28 cellular contexts compared by ENCODE assay signal in the genomic region with DNA sequence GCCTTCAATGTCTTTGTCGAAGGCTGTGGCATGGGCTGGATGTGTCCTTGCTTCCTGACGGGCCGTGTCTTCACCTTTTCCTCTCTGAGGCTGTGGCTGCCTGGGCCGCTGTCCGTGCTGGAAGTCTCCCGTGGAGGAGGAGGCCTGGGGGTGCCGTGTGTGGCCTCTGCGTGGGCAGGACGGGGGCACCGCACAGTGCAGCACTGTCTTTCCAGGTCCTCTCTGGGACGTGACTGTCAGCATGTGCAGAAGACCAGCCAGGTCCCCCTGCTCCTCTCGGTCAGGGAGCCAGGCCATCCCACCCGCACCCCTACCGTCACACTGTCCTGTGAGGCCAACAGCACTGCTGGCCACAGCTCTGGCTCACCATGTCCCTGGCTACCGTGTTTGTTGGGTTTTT.
"Had no signal": no experiment of that assay in that cellular context is flagged by ENCODE, and none has a peak within 500 bp of the region (broad histone marks: within the 10 kb centered on the region; RNA-seq: fewer than 3 reads in every experiment).

No MANE protein-coding gene starts in this region.

- H3K27me3 ChIP-seq: breast epithelium, neutrophil, ovary, right lobe of liver, thyroid gland had no signal

- H3K36me3 ChIP-seq: breast epithelium, left ventricle myocardium inferior, neutrophil, ovary, right lobe of liver, thyroid gland had no signal

- H3K9me3 Mint-ChIP-seq: activated T-cell treated with anti-CD3 and anti-CD28 coated beads, Interleukin-2, amount 50 U/mL, for 24 hours; central memory CD8-positive, alpha-beta T cell; natural killer cell treated with Interleukin-12 subunit alpha and Interleukin-12 subunit beta and Interleukin-15 and Interleukin-18, amount 100 ng/mL, for 72 hours had no signal

- H3K36me3 Mint-ChIP-seq: natural killer cell treated with Interleukin-12 subunit alpha and Interleukin-12 subunit beta and Interleukin-15 and Interleukin-18, amount 100 ng/mL, for 72 hours; T-cell had no signal

- H3K27me3 Mint-ChIP-seq: activated T-cell treated with anti-CD3 and anti-CD28 coated beads, Interleukin-2, amount 50 U/mL, for 24 hours had no signal

- DNase-seq: activated CD4-positive, alpha-beta T cell treated with anti-CD3 and anti-CD28 coated beads for 1 hour; activated CD4-positive, alpha-beta T cell treated with anti-CD3 and anti-CD28 coated beads, Interleukin-2, amount 50 U/mL, for 4 hours; activated CD8-positive, alpha-beta memory T cell treated with anti-CD3 and anti-CD28 coated beads for 24 hours; activated CD8-positive, alpha-beta memory T cell treated with anti-CD3 and anti-CD28 coated beads, Interleukin-2, amount 50 U/mL, for 4 hours; activated naive CD4-positive, alpha-beta T cell treated with anti-CD3 and anti-CD28 coated beads for 36 hours; activated naive CD8-positive, alpha-beta T cell treated with anti-CD3 and anti-CD28 coated beads, Interleukin-2, amount 10 ng/mL, durations not matched to agents 7 days and 5 days; activated T-cell treated with anti-CD3 and anti-CD28 coated beads, Interleukin-2, amount 50 U/mL, for 24 hours; amniotic stem cell; effector memory CD4-positive, alpha-beta T cell; hypothalamus; left ventricle myocardium inferior; midbrain; ovary; right lobe of liver; stimulated activated CD4-positive, alpha-beta T cell treated with anti-CD3 and anti-CD28 coated beads, Interleukin-15, amount 100 ng/mL, for 24 hours; stimulated activated CD4-positive, alpha-beta T cell treated with anti-CD3 and anti-CD28 coated beads, Interleukin-2, amount 100 ng/mL, for 48 hours; stimulated activated CD8-positive, alpha-beta memory T cell treated with anti-CD3 and anti-CD28 coated beads, Interleukin-4, amount 100 ng/mL, for 48 hours; stimulated activated naive CD4-positive, alpha-beta T cell treated with Interleukin-2 at 50 U/mL for 16 hours; substantia nigra; T-cell; T-helper 9 cell; thyroid gland had no signal

- H3K27ac ChIP-seq: breast epithelium, left ventricle myocardium inferior, neutrophil, ovary, right lobe of liver, thyroid gland had no signal

- H3K4me1 ChIP-seq: breast epithelium, left ventricle myocardium inferior, right lobe of liver, thyroid gland had no signal

- H3K4me3 ChIP-seq: breast epithelium, left ventricle myocardium inferior, ovary, right lobe of liver, smooth muscle cell, thyroid gland had no signal

- ATAC-seq: SK-N-SH treated with all-trans-retinoic acid at 6 μM for 48 hours, T-cell had no signal

- H3K27ac Mint-ChIP-seq: activated naive CD4-positive, alpha-beta T cell treated with anti-CD3 and anti-CD28 coated beads for 36 hours; activated naive CD8-positive, alpha-beta T cell treated with anti-CD3 and anti-CD28 coated beads, Interleukin-2, amount 10 ng/mL, durations not matched to agents 7 days and 5 days; activated T-cell treated with anti-CD3 and anti-CD28 coated beads, Interleukin-2, amount 50 U/mL, for 24 hours; natural killer cell treated with Interleukin-12 subunit alpha and Interleukin-12 subunit beta and Interleukin-15 and Interleukin-18, amount 100 ng/mL, for 72 hours; T-cell had no signal

- H3K9me3 ChIP-seq: breast epithelium, left ventricle myocardium inferior, neutrophil, ovary, right lobe of liver, thyroid gland had no signal

- H3K4me2 ChIP-seq: smooth muscle cell had no signal

- H3K4me3 Mint-ChIP-seq: activated naive CD4-positive, alpha-beta T cell treated with anti-CD3 and anti-CD28 coated beads for 36 hours; activated naive CD8-positive, alpha-beta T cell treated with anti-CD3 and anti-CD28 coated beads, Interleukin-2, amount 10 ng/mL, durations not matched to agents 7 days and 5 days; activated T-cell treated with anti-CD3 and anti-CD28 coated beads, Interleukin-2, amount 50 U/mL, for 24 hours; central memory CD8-positive, alpha-beta T cell; natural killer cell treated with Interleukin-12 subunit alpha and Interleukin-12 subunit beta and Interleukin-15 and Interleukin-18, amount 100 ng/mL, for 72 hours; T-cell had no signal
